8 cellular contexts compared by ENCODE assay signal in genomic region chr15:85289677-85290365, GRCh38.
DNase-seq lines count a peak whose midpoint lies in the region; ATAC-seq and TF ChIP-seq lines count a peak whose summit lies in the region.

No MANE protein-coding gene starts in this region.

- intact Hi-C loops in Calu3 (cut with micrococcal nuclease; ENCODE audit: unreplicated experiment) (loop anchor here (5.0 to 10.0 kb wide), 5 partner anchors 42 to 445 kb away; no protein-coding TSS in a partner anchor), HCT116 (cut with micrococcal nuclease) (loop anchor here (10.0 kb wide), 1 partner anchor 145 kb away; no protein-coding TSS in a partner anchor)

- TF ChIP-seq RAD21 in HCT116 (IDR thresholded peaks at IDR 0.05; ENCODE audit: low read depth): peak; percentile 90

- H3K4me1 ChIP-seq in HCT116 (ENCODE audit: control insufficient read depth in 1 of 2, insufficient read depth in 2 of 2, low read length in 2 of 2) (peaks cover 0 to 6% of the 10 kb centered on the region in 2 experiments; a peak in 1 of 4 replicates), OCI-LY1 (ENCODE audit: insufficient read depth, low read length, severe bottlenecking) (no peaks in the 10 kb centered on the region)

- H3K9ac ChIP-seq in HCT116 (ENCODE audit: low read length): no peak overlapping the region
- no peak overlapping the region for H3K9ac ChIP-seq in OCI-LY1 (ENCODE audit: low read length)

- no peak overlapping the region for H3K4me3 Mint-ChIP-seq in Calu3 (ENCODE audit: low read depth, unreplicated experiment)
- H3K4me3 Mint-ChIP-seq in memory B cell: no peak overlapping the region

- CTCF ChIA-PET in Calu3 (lab: Charles Lee) (interaction anchor here (0.6 to 1.5 kb wide), 2 partner anchors 42 to 291 kb away, joined by 3 to 4 read pairs; no protein-coding TSS in a partner anchor), HCT116 (lab: Charles Lee) (interaction anchor here (0.7 to 1.6 kb wide), 6 partner anchors 11 to 124 kb away, joined by 3 to 7 read pairs (median 3); no protein-coding TSS in a partner anchor)

- TF ChIP-seq CTCF in Calu3 (IDR thresholded peaks at IDR 0.05; ENCODE audit: unreplicated experiment) (peak; percentile 48), HCT116 (IDR thresholded peaks at IDR 0.05 in 2 of 3, conservative IDR thresholded peaks at IDR 0.05 in 1 of 3; ENCODE audit: borderline replicate concordance in 1 of 3, insufficient read depth in 1 of 3, low read depth in 2 of 3, low read length in 2 of 3) (peak; percentile 64 to 92 (median 75)), OCI-LY1 (IDR thresholded peaks at IDR 0.05; ENCODE audit: low read length) (peak; percentile 74)

- H3K27ac Mint-ChIP-seq in Calu3 (ENCODE audit: unreplicated experiment) (no peak overlapping the region), memory B cell (no peak overlapping the region)

- H3K4me2 ChIP-seq in HCT116 (ENCODE audit: low read length) (peak overlapping the region; percentile 25), OCI-LY1 (ENCODE audit: low read length) (no peak overlapping the region)

- H4K20me1 ChIP-seq in HCT116 (ENCODE audit: insufficient read depth) (no peaks in the 10 kb centered on the region), OCI-LY1 (ENCODE audit: insufficient read depth, low read length) (no peaks in the 10 kb centered on the region)

- H3K27me3 ChIP-seq in HCT116 (ENCODE audit: insufficient read depth, low read length) (no peaks in the 10 kb centered on the region), OCI-LY1 (ENCODE audit: insufficient read depth, low read length) (no peaks in the 10 kb centered on the region)

- H3F3A ChIP-seq in OCI-LY1 (ENCODE audit: insufficient read depth, low read length): no peaks in the 10 kb centered on the region

- H3K9me3 Mint-ChIP-seq in Calu3 (ENCODE audit: low read depth, unreplicated experiment) (no peaks in the 10 kb centered on the region), memory B cell (no peaks in the 10 kb centered on the region)

- H3K9me3 ChIP-seq in HCT116 (ENCODE audit: control insufficient read depth in 1 of 2, insufficient read depth in 1 of 2, low read depth in 1 of 2, low read length in 2 of 2) (no peaks in the 10 kb centered on the region), OCI-LY1 (ENCODE audit: low read length) (no peaks in the 10 kb centered on the region)

- POLR2A ChIA-PET in HCT116 (lab: Charles Lee): no interaction called here

- no peak overlapping the region for H3K27ac ChIP-seq in HCT116 (ENCODE audit: low read depth, low read length)
- H3K27ac ChIP-seq in OCI-LY1 (ENCODE audit: low read depth, low read length, poor library complexity, severe bottlenecking): no peak overlapping the region

- DNase-seq in Calu3 (peak; percentile 59), HCT116 (ENCODE audit: low read depth, low spot score) (peak; percentile 58), dermis blood vessel endothelial cell (peak; percentile 68), memory B cell (ENCODE audit: low spot score in 2 of 2) (no peak)
- no peak for DNase-seq in activated effector memory CD4-positive, alpha-beta T cell treated with anti-CD3 and anti-CD28 coated beads, Interleukin-2, amount 50 U/mL, for 16 hours
- no peak for DNase-seq in stimulated activated CD4-positive, alpha-beta T cell treated with anti-CD3 and anti-CD28 coated beads, Interleukin-12 subunit alpha, Interleukin-12 subunit beta, amount 100 ng/mL, for 4 hours

- H3K79me2 ChIP-seq in HCT116 (ENCODE audit: insufficient read depth, low read length) (no peaks in the 10 kb centered on the region), OCI-LY1 (ENCODE audit: insufficient read depth, low read length) (no peaks in the 10 kb centered on the region)

- H3K27me3 Mint-ChIP-seq in Calu3 (ENCODE audit: unreplicated experiment) (peaks cover 14% of the 10 kb centered on the region), memory B cell (peaks cover 3% of the 10 kb centered on the region)

- H3K36me3 ChIP-seq in HCT116 (ENCODE audit: control insufficient read depth in 1 of 2, insufficient read depth in 2 of 2, low read length in 2 of 2) (no peaks in the 10 kb centered on the region), OCI-LY1 (ENCODE audit: insufficient read depth, low read length) (no peaks in the 10 kb centered on the region)

- H3K4me3 ChIP-seq in HCT116 (replicated peaks in 1 of 2; ENCODE audit: low read depth in 1 of 2, low read length in 2 of 2) (no peak overlapping the region), OCI-LY1 (ENCODE audit: low read depth, low read length, poor library complexity, severe bottlenecking) (no peak overlapping the region)

- H3K36me3 Mint-ChIP-seq in Calu3 (ENCODE audit: insufficient read depth, unreplicated experiment) (no peaks in the 10 kb centered on the region), memory B cell (peaks cover 3% of the 10 kb centered on the region)

- peak; percentile 93 for ATAC-seq in HCT116
- peak; percentile 70 for ATAC-seq in memory B cell (ENCODE audit: low read depth)
- no peak for ATAC-seq in HG03039 (IDR thresholded peaks at IDR 0.05; ENCODE audit: unreplicated experiment)

- no peak for TF ChIP-seq POLR2A in HCT116 (IDR thresholded peaks at IDR 0.05; ENCODE audit: borderline replicate concordance, extremely low read depth, insufficient read depth, insufficient read length)

- H3K4me1 Mint-ChIP-seq in Calu3 (ENCODE audit: low read depth, unreplicated experiment) (no peaks in the 10 kb centered on the region), memory B cell (peaks cover 9% of the 10 kb centered on the region)

- no peaks in the 10 kb centered on the region for H3K9me2 ChIP-seq in HCT116 (ENCODE audit: insufficient read depth)
- no peaks in the 10 kb centered on the region for H3K9me2 ChIP-seq in OCI-LY1 (ENCODE audit: low read depth, low read length)

- BruUV-seq in Calu3 (replicated peaks; lab: Mats Ljungman, UMichigan) (no TSS peak), HCT116 (replicated peaks; lab: Mats Ljungman, UMichigan) (no TSS peak)

- H2AFZ ChIP-seq in HCT116 (ENCODE audit: low read depth, low read length, poor library complexity, severe bottlenecking) (peak overlapping the region; percentile 78), OCI-LY1 (ENCODE audit: low read length) (no peak overlapping the region)

- RAD21 ChIA-PET in HCT116 (lab: Charles Lee; ENCODE audit: low non-redundant PET in 1 of 2, low total read pairs in 2 of 2, uncharacterized antibody in 2 of 2, unreplicated experiment in 2 of 2): no interaction called here

TF ChIP-seq in HCT116, 20 proteins besides CTCF, POLR2A, EP300 and RAD21:
- 0 out of 2 replicates have a peak, but pooled peaks have one; percentile 49 for TF ChIP-seq CBX3 (IDR thresholded peaks at IDR 0.05; ENCODE audit: low read depth)
- no peak for TF ChIP-seq POLR2AphosphoS5 (IDR thresholded peaks at IDR 0.05; ENCODE audit: low read depth, low read length)
- no peak for TF ChIP-seq CEBPB (IDR thresholded peaks at IDR 0.05; ENCODE audit: low read depth)

Comparison
In these comparisons a context has a peak if more than half of its experiments do, and no peak if none do; other contexts are left out.
1. DNase-seq: peak in Calu3 (single experiment), HCT116 (single experiment) and dermis blood vessel endothelial cell (single experiment); none in memory B cell (0 of 2), activated effector memory CD4-positive, alpha-beta T cell treated with anti-CD3 and anti-CD28 coated beads, Interleukin-2, amount 50 U/mL, for 16 hours (single experiment) and stimulated activated CD4-positive, alpha-beta T cell treated with anti-CD3 and anti-CD28 coated beads, Interleukin-12 subunit alpha, Interleukin-12 subunit beta, amount 100 ng/mL, for 4 hours (single experiment).
2. Peak in every context shown above with its lines, with median percentiles within 50 percentile points of each other: CTCF ChIP-seq.